ENCODE assay signal across 14 cellular contexts in genomic region chr9:77896269-77897245, GRCh38.
DNase-seq lines count a peak whose midpoint lies in the region; ATAC-seq lines count a peak whose summit lies in the region.
"Had no signal": no experiment of that assay in that cellular context is flagged by ENCODE, and none has a peak within 500 bp of the region (broad histone marks: within the 10 kb centered on the region; RNA-seq: fewer than 3 reads in every experiment).

No MANE protein-coding gene starts in this region.

- H3K4me3 ChIP-seq in adipocyte (ENCODE audit: low read length) = no peak overlapping the region
- H3K4me3 ChIP-seq: left ventricle myocardium inferior, suprapubic skin had no signal

- ATAC-seq in GM18870 (IDR thresholded peaks at IDR 0.05; ENCODE audit: unreplicated experiment) = no peak
- ATAC-seq: naive thymus-derived CD4-positive, alpha-beta T cell had no signal

- DNase-seq in KBM-7 (peak; percentile 67), NCI-H2029 treated with DMSO at 0.1 percent for 48 hours (lab: John Stamatoyannopoulos, UW) (peak; percentile 81), adipocyte (ENCODE audit: low read depth) (no peak), nucleus accumbens (lab: John Stamatoyannopoulos, UW) (peak in 37 of 56 donors; percentile 2 to 79 (median 31))
- no peak for DNase-seq in stimulated activated naive CD4-positive, alpha-beta T cell treated with Interleukin-2 at 50 U/mL for 16 hours (lab: John Stamatoyannopoulos, UW)
- DNase-seq in stimulated activated CD4-positive, alpha-beta T cell treated with anti-CD3 and anti-CD28 coated beads, Interleukin-2, amount 100 ng/mL, for 24 hours = no peak
- DNase-seq: activated T-cell treated with anti-CD3 and anti-CD28 coated beads, Interleukin-2, amount 50 U/mL, for 48 hours; amniotic stem cell; CD8-positive, alpha-beta memory T cell; left ventricle myocardium inferior; naive thymus-derived CD4-positive, alpha-beta T cell had no signal

- H3K9ac ChIP-seq in adipocyte (ENCODE audit: low read length) = peak overlapping the region; percentile 31
- H3K9ac ChIP-seq: KMS-11 had no signal

- H3K36me3 ChIP-seq in adipocyte (ENCODE audit: control insufficient read depth, insufficient read depth, low read length, severe bottlenecking) = no peaks in the 10 kb centered on the region
- H3K36me3 ChIP-seq: left ventricle myocardium inferior, suprapubic skin had no signal

- H3K9me3 ChIP-seq in adipocyte (ENCODE audit: control insufficient read depth, low read length) = no peaks in the 10 kb centered on the region
- H3K9me3 ChIP-seq: left ventricle myocardium inferior, suprapubic skin had no signal

- in situ Hi-C loops in KBM-7 (cut with MboI; ENCODE audit: low pct_unique_long_range_greater_than_20kb, low sequenced_read_pairs) = no loop called here

- no peaks in the 10 kb centered on the region for H3K27me3 ChIP-seq in adipocyte (replicated peaks; ENCODE audit: control insufficient read depth, insufficient read depth, low read length)
- H3K27me3 ChIP-seq: suprapubic skin had no signal

- H3K4me1 ChIP-seq in adipocyte (ENCODE audit: control insufficient read depth, insufficient read depth, low read length) = peaks cover 12% of the 10 kb centered on the region

Comparison
In these comparisons a context has a peak if more than half of its experiments do, and no peak if none do; other contexts are left out.
1. DNase-seq: peak in KBM-7 (single experiment), NCI-H2029 treated with DMSO at 0.1 percent for 48 hours (single experiment) and nucleus accumbens (37 of 56); none in adipocyte (single experiment), stimulated activated naive CD4-positive, alpha-beta T cell treated with Interleukin-2 at 50 U/mL for 16 hours (single experiment) and stimulated activated CD4-positive, alpha-beta T cell treated with anti-CD3 and anti-CD28 coated beads, Interleukin-2, amount 100 ng/mL, for 24 hours (0 of 2).